Comparison of ENCODE assay signal across 15 cellular contexts in genomic region chr6:42278131-42278853, GRCh38.
DNase-seq lines count a peak whose midpoint lies in the region; ATAC-seq and TF ChIP-seq lines count a peak whose summit lies in the region.
"Had no signal": no experiment of that assay in that cellular context is flagged by ENCODE, and none has a peak within 500 bp of the region (broad histone marks: within the 10 kb centered on the region; RNA-seq: fewer than 3 reads in every experiment).

No MANE protein-coding gene starts in this region.

- DNase-seq in activated naive CD4-positive, alpha-beta T cell treated with anti-CD3 and anti-CD28 coated beads, Interleukin-2, amount 50 U/mL, for 72 hours (ENCODE audit: low spot score in 2 of 2): no peak
- DNase-seq in activated naive CD4-positive, alpha-beta T cell treated with anti-CD3 and anti-CD28 coated beads, Interleukin-2, amount 50 U/mL, for 16 hours: no peak
- DNase-seq in T-helper 17 cell (no peak), hepatocyte (ENCODE audit: low spot score) (no peak), SKM-1 treated with dmso at 0.1 percent for 144 hours (lab: John Stamatoyannopoulos, UW; ENCODE audit: unreplicated experiment) (no peak), neuronal stem cell (ENCODE audit: low spot score) (no peak), body of pancreas (no peak), retina (no peak)
- DNase-seq: BE2C, GF-D8, left cardiac atrium, NCI-H2029 treated with DMSO at 0.1 percent for 48 hours, NCI-H748 treated with DMSO at 0.1 percent for 48 hours had no signal

- H3K4me1 Mint-ChIP-seq in T-helper 17 cell: peaks cover 41% of the 10 kb centered on the region

- H3K9me3 Mint-ChIP-seq in activated naive CD4-positive, alpha-beta T cell treated with anti-CD3 and anti-CD28 coated beads, Interleukin-2, amount 50 U/mL, for 72 hours: peaks cover 0 to 4% of the 10 kb centered on the region in 2 donors

- H3K27ac ChIP-seq in hepatocyte (peak overlapping the region; percentile 64), neuronal stem cell (replicated peaks; ENCODE audit: low read length) (no peak overlapping the region), body of pancreas (no peak overlapping the region)
- H3K27ac ChIP-seq: right atrium auricular region had no signal

- TF ChIP-seq CTCF in hepatocyte (IDR thresholded peaks at IDR 0.05; ENCODE audit: poor library complexity) (no peak), body of pancreas (IDR thresholded peaks at IDR 0.05) (no peak)

- H3K9me3 ChIP-seq in T-helper 17 cell (ENCODE audit: control insufficient read depth, low read length, poor library complexity, severe bottlenecking): no peaks in the 10 kb centered on the region
- no peaks in the 10 kb centered on the region for H3K9me3 ChIP-seq in hepatocyte (ENCODE audit: low read depth)
- H3K9me3 ChIP-seq in neuronal stem cell (replicated peaks in 1 of 2; ENCODE audit: control insufficient read depth in 2 of 2, insufficient read depth in 1 of 2, low read depth in 1 of 2, low read length in 2 of 2): no peaks in the 10 kb centered on the region
- H3K9me3 ChIP-seq in body of pancreas: no peaks in the 10 kb centered on the region
- H3K9me3 ChIP-seq: BE2C, right atrium auricular region had no signal

- peak overlapping the region; percentile 65 for H3K4me3 Mint-ChIP-seq in T-helper 17 cell

- WGBS in hepatocyte (ENCODE audit: low lambda C conversion rate, missing lambda C conversion rate): 93% methylated on average over 7 of the region's 7 CpGs
- no CpG with 5 or more reads among the region's 7 CpGs for WGBS in neuronal stem cell (ENCODE audit: extremely low coverage in 2 of 2, insufficient read length in 2 of 2, insufficient replicate concordance in 1 of 2), 2 donors
- WGBS in body of pancreas, 2 donors: 85 to 87% methylated on average over 7 of the region's 7 CpGs

- H3K79me1 ChIP-seq in neuronal stem cell (ENCODE audit: low read depth, low read length): peaks cover 3% of the 10 kb centered on the region

- no peak overlapping the region for H2BK12ac ChIP-seq in neuronal stem cell (ENCODE audit: low read length)

- no peak overlapping the region for H2BK120ac ChIP-seq in neuronal stem cell (ENCODE audit: low read depth, low read length)

- H3K4me2 ChIP-seq in hepatocyte (no peak overlapping the region), neuronal stem cell (ENCODE audit: insufficient read depth, low read length, poor library complexity, severe bottlenecking) (no peak overlapping the region)

- H3K18ac ChIP-seq in neuronal stem cell (ENCODE audit: low read length): no peak overlapping the region

- H4K20me1 ChIP-seq in hepatocyte (ENCODE audit: insufficient read depth, poor library complexity, severe bottlenecking): no peaks in the 10 kb centered on the region

- intact Hi-C loops in body of pancreas (cut with DNase I): no loop called here

- H2AFZ ChIP-seq in hepatocyte (no peak overlapping the region), neuronal stem cell (ENCODE audit: low read length) (no peak overlapping the region)

- no peak overlapping the region for H3K4me3 ChIP-seq in hepatocyte
- no peak overlapping the region for H3K4me3 ChIP-seq in neuronal stem cell (ENCODE audit: low read length in 2 of 2)
- H3K4me3 ChIP-seq in body of pancreas: no peak overlapping the region
- H3K4me3 ChIP-seq: cardiac muscle cell, right atrium auricular region had no signal

- peak; percentile 85 to 86 for ATAC-seq in activated naive CD4-positive, alpha-beta T cell treated with anti-CD3 and anti-CD28 coated beads, Interleukin-2, amount 50 U/mL, for 72 hours
- ATAC-seq in T-helper 17 cell (peak; percentile 62), body of pancreas (no peak)

- no peak overlapping the region for H2BK5ac ChIP-seq in neuronal stem cell (ENCODE audit: low read length)

- H3K27me3 Mint-ChIP-seq in T-helper 17 cell: no peaks in the 10 kb centered on the region

- no peak overlapping the region for H4K91ac ChIP-seq in neuronal stem cell (ENCODE audit: low read depth, low read length, poor library complexity)

- H3K79me2 ChIP-seq in hepatocyte: peaks cover 19% of the 10 kb centered on the region

- peaks cover 0 to 18% of the 10 kb centered on the region in 2 donors for H3K36me3 Mint-ChIP-seq in activated naive CD4-positive, alpha-beta T cell treated with anti-CD3 and anti-CD28 coated beads, Interleukin-2, amount 50 U/mL, for 72 hours
- no peaks in the 10 kb centered on the region for H3K36me3 Mint-ChIP-seq in T-helper 17 cell (ENCODE audit: low read depth)

- no peak overlapping the region for H3K4ac ChIP-seq in neuronal stem cell (ENCODE audit: low read length)

- peaks cover 53% of the 10 kb centered on the region for H3K4me1 ChIP-seq in hepatocyte (ENCODE audit: insufficient read depth)
- peaks cover 6 to 13% of the 10 kb centered on the region in 2 donors for H3K4me1 ChIP-seq in neuronal stem cell (ENCODE audit: control insufficient read depth in 2 of 2, insufficient read depth in 1 of 2, low read depth in 1 of 2, low read length in 2 of 2)
- H3K4me1 ChIP-seq in body of pancreas: no peaks in the 10 kb centered on the region
- H3K4me1 ChIP-seq: BE2C had no signal

- TF ChIP-seq POLR2A in body of pancreas (IDR thresholded peaks at IDR 0.05): no peak

- H3K14ac ChIP-seq in neuronal stem cell (ENCODE audit: low read length): no peak overlapping the region

- H3K27me3 ChIP-seq in hepatocyte: no peaks in the 10 kb centered on the region
- H3K27me3 ChIP-seq in neuronal stem cell (ENCODE audit: control insufficient read depth in 3 of 3, insufficient read depth in 3 of 3, low read depth in 1 of 3, low read length in 3 of 3): no peaks in the 10 kb centered on the region
- H3K27me3 ChIP-seq in body of pancreas: no peaks in the 10 kb centered on the region
- H3K27me3 ChIP-seq: BE2C, cardiac muscle cell, right atrium auricular region had no signal

- no peak overlapping the region for H2AK5ac ChIP-seq in neuronal stem cell (ENCODE audit: low read depth, low read length)

- no peaks in the 10 kb centered on the region for H3K9me2 ChIP-seq in hepatocyte (replicated peaks; ENCODE audit: insufficient read depth)

- H4K8ac ChIP-seq in neuronal stem cell (ENCODE audit: low read depth, low read length): no peak overlapping the region

- no peak overlapping the region for H3K9ac ChIP-seq in neuronal stem cell (ENCODE audit: low read depth, low read length, poor library complexity)

- no peaks in the 10 kb centered on the region for H3K36me3 ChIP-seq in hepatocyte (replicated peaks; ENCODE audit: insufficient read depth, low read depth)
- H3K36me3 ChIP-seq in neuronal stem cell (replicated peaks in 1 of 2; ENCODE audit: control insufficient read depth in 2 of 2, insufficient read depth in 2 of 2, low read length in 2 of 2): peaks cover 0 to 3% of the 10 kb centered on the region in 2 donors
- H3K36me3 ChIP-seq in body of pancreas (replicated peaks in 1 of 2; ENCODE audit: insufficient read depth in 1 of 2, low read depth in 2 of 2): no peaks in the 10 kb centered on the region
- H3K36me3 ChIP-seq: BE2C, cardiac muscle cell, right atrium auricular region had no signal

- no peak overlapping the region for H2BK15ac ChIP-seq in neuronal stem cell (ENCODE audit: low read length)

- H3K23ac ChIP-seq in neuronal stem cell (ENCODE audit: low read depth, low read length, poor library complexity): no peak overlapping the region

- peak overlapping the region; percentile 81 to 85 for H3K27ac Mint-ChIP-seq in activated naive CD4-positive, alpha-beta T cell treated with anti-CD3 and anti-CD28 coated beads, Interleukin-2, amount 50 U/mL, for 72 hours
- H3K27ac Mint-ChIP-seq in T-helper 17 cell: peak overlapping the region; percentile 86
